Comparison of ENCODE assay signal across 8 cellular contexts in the genomic region with DNA sequence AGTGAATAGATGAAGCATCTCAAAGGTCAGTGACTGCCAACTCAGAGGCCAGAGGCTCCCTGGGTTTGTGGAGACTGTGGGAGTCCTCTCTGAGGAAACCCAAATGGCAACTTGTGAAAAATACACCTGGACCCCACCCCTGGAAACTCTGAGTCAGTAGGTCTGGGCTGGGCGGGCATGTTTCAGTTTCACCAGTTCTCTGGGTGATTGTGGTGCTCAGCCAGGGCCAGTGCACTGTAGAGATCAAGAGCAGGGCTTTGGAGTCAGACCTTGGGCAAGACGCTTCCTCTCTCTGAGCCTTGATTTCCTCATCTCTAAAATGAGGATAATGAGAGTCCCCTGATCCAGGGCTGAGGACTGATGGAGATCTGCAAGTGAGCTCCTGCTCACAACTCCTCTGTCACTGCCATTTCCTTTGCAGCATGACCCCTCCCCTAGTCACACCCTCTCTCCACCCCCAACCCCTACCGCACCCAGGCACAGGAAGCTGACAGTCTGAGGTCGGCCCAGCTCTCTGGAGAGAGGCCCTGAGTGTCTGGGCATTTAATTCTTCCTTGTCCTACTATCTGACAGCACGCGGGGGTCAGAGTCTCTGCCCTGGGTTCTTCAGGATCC. TPM values are rescaled to one million over a fixed set of nuclear protein-coding genes. Genes with fewer than 3 reads are reported as not detected.
DNase-seq lines count a peak whose midpoint lies in the region; ATAC-seq, FAIRE-seq and TF ChIP-seq lines count a peak whose summit lies in the region.

No MANE protein-coding gene starts in this region.

- H3K4me3 Mint-ChIP-seq in HFFc6 = no peak overlapping the region

- peaks cover 0 to 6% (median 0%) of the 10 kb centered on the region in 3 donors for H3K4me1 ChIP-seq in gastroesophageal sphincter
- peaks cover 0 to 8% of the 10 kb centered on the region in 2 donors for H3K4me1 ChIP-seq in small intestine (ENCODE audit: control insufficient read depth in 2 of 2, insufficient read depth in 1 of 2, low read depth in 1 of 2, low read length in 1 of 2)

- no peaks in the 10 kb centered on the region for H3K36me3 ChIP-seq in gastroesophageal sphincter
- H3K36me3 ChIP-seq in small intestine (ENCODE audit: control insufficient read depth in 2 of 2, insufficient read depth in 2 of 2, low read length in 2 of 2) = no peaks in the 10 kb centered on the region

- ATAC-seq in GM18505 (IDR thresholded peaks at IDR 0.05; ENCODE audit: unreplicated experiment) = peak; percentile 58
- peak; percentile 80 for ATAC-seq in HG02642 (IDR thresholded peaks at IDR 0.05; ENCODE audit: poor library complexity, unreplicated experiment)
- peak; percentile 72 for ATAC-seq in gastroesophageal sphincter

- H3K9me3 ChIP-seq in gastroesophageal sphincter (no peaks in the 10 kb centered on the region), small intestine (ENCODE audit: control insufficient read depth, low read depth) (no peaks in the 10 kb centered on the region)

- TF ChIP-seq CTCF in gastroesophageal sphincter (IDR thresholded peaks at IDR 0.05) (no peak), HFFc6 (IDR thresholded peaks at IDR 0.05) (no peak)

- H3K4me1 Mint-ChIP-seq in HFFc6 (ENCODE audit: low read depth) = peaks cover 13% of the 10 kb centered on the region

- no peaks in the 10 kb centered on the region for H3K27me3 Mint-ChIP-seq in HFFc6 (ENCODE audit: insufficient read depth)

- H3K9me3 Mint-ChIP-seq in HFFc6 = no peaks in the 10 kb centered on the region

- WGBS in gastroesophageal sphincter (ENCODE audit: low coverage in 1 of 2), 2 donors = 72% methylated on average over 3 of the region's 6 CpGs; no CpG with 5 or more reads in 1 of the 2 donors
- 10 to 21% (median 18%) methylated on average over 6 of the region's 6 CpGs for WGBS in small intestine, 3 donors

- TF ChIP-seq POLR2A in GM18505 (IDR thresholded peaks at IDR 0.05; ENCODE audit: borderline replicate concordance, extremely low read depth, insufficient read depth, insufficient read length) = peak; percentile 72
- TF ChIP-seq POLR2A in gastroesophageal sphincter (IDR thresholded peaks at IDR 0.05) = no peak

- H3K27ac Mint-ChIP-seq in HFFc6 = no peak overlapping the region

- no peak for FAIRE-seq in small intestine (lab: Jason Lieb, UNC)

- DNase-seq in NCI-H510A (lab: John Stamatoyannopoulos, UW) (peak; percentile 34), small intestine (peak; percentile 83), middle frontal gyrus (ENCODE audit: extremely low spot score, low spot score) (no peak), HFFc6 (no peak)
- peak; percentile 80 for DNase-seq in activated CD8-positive, alpha-beta memory T cell treated with anti-CD3 and anti-CD28 coated beads, Interleukin-2, amount 50 U/mL, for 1 hour (ENCODE audit: extremely low read depth)

- H3K27ac ChIP-seq in gastroesophageal sphincter = no peak overlapping the region
- H3K27ac ChIP-seq in small intestine (ENCODE audit: low read depth in 1 of 2, low read length in 1 of 2) = peak overlapping the region; percentile 34 to 81

- H3K36me3 Mint-ChIP-seq in HFFc6 (ENCODE audit: low read depth) = no peaks in the 10 kb centered on the region

- H3K27me3 ChIP-seq in gastroesophageal sphincter (no peaks in the 10 kb centered on the region), small intestine (ENCODE audit: control insufficient read depth in 2 of 2, insufficient read depth in 2 of 2, low read length in 2 of 2) (no peaks in the 10 kb centered on the region)

- no peak for TF ChIP-seq EP300 in gastroesophageal sphincter (IDR thresholded peaks at IDR 0.05)

- H3K4me3 ChIP-seq in gastroesophageal sphincter (no peak overlapping the region), small intestine (ENCODE audit: low read depth in 1 of 2, low read length in 2 of 2) (no peak overlapping the region)

RNA-seq across cellular contexts. Expression of gene DEF6, which starts 5.1 kb away (rescaled TPM):
- total RNA-seq in gastroesophageal sphincter = 1 to 10 TPM in 3 of 4 donors, under 1 TPM in 1; 0.78 to 4.6 (median 4.3) TPM
- 10 to 100 TPM in 1 of 3 donors, 1 to 10 TPM in 2; 4.7 to 16.2 (median 9.5) TPM for polyA plus RNA-seq in small intestine
- 1 to 10 TPM; 2.8 to 4.8 (median 3.6) TPM for total RNA-seq in HFFc6 (2021; fragmentation: NEBNext Ultra II Directional; extraction: Animal tissue kit (Norgen Biotek cat#: 25700))

RNA-seq across cellular contexts. Expression of gene PPARD, which starts 39.6 kb away (rescaled TPM):
- total RNA-seq in gastroesophageal sphincter = 10 to 100 TPM; 10.3 to 16.0 (median 13.3) TPM
- polyA plus RNA-seq in small intestine = 10 to 100 TPM in 2 of 3 donors, 1 to 10 TPM in 1; 7.8 to 14.7 (median 13.0) TPM
- 10 to 100 TPM; 39.0 to 46.4 (median 41.2) TPM for total RNA-seq in HFFc6 (2021; fragmentation: NEBNext Ultra II Directional; extraction: Animal tissue kit (Norgen Biotek cat#: 25700))

RNA-seq across cellular contexts. Expression of gene ZNF76, which starts 43.2 kb away (rescaled TPM):
- 10 to 100 TPM; 21.3 to 46.9 (median 40.1) TPM for total RNA-seq in gastroesophageal sphincter
- 10 to 100 TPM; 16.2 to 24.8 (median 24.0) TPM for polyA plus RNA-seq in small intestine
- total RNA-seq in HFFc6 (2021; fragmentation: NEBNext Ultra II Directional; extraction: Animal tissue kit (Norgen Biotek cat#: 25700)) = 10 to 100 TPM; 12.7 to 17.1 (median 16.4) TPM

Comparison
In these comparisons a context has a peak if more than half of its experiments do, and no peak if none do; other contexts are left out.
1. DNase-seq: peak in NCI-H510A (single experiment), activated CD8-positive, alpha-beta memory T cell treated with anti-CD3 and anti-CD28 coated beads, Interleukin-2, amount 50 U/mL, for 1 hour (single experiment) and small intestine (single experiment); none in middle frontal gyrus (single experiment) and HFFc6 (single experiment).
2. H3K27ac ChIP-seq: peak in small intestine (2 of 2); none in gastroesophageal sphincter (0 of 4).
3. Peak in every context shown above with its lines, with median percentiles within 50 percentile points of each other: ATAC-seq.